In the genomic region with DNA sequence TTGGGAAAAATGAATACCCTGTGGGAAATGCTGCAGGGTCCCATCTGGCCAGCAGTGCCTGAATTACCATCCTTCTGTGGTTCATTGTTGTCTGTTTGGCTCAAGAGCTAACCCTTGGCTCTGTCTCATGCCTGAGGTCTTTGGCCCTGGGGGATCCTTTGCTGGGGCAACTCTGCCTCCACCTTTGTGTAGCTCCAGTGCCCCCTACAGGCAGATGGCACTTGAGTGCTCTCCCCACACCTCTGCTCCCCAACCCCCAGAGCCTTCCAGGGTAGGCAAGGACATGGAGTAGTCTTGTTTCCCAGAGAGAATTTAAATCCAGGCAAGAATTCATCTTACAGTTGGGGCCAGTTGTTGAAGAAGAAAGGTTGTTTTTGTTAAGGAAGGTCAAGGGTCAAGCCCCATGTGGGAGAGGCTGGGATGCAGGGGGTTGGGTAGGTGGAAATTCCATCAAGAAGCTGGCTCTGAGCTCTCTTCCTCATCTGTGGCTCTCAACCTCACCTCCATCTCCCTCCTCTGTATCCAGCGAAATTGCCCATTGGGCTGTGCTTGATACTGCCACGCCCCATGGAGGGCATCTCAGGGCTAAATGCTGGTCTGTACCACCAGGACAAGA, we compare ENCODE assay signal across 8 cellular contexts. TPM values are rescaled to one million over a fixed set of nuclear protein-coding genes. Genes with fewer than 3 reads are reported as not detected.
DNase-seq lines count a peak whose midpoint lies in the region; ATAC-seq, FAIRE-seq and TF ChIP-seq lines count a peak whose summit lies in the region.

No MANE protein-coding gene starts in this region.

- H3K27me3 ChIP-seq in IMR-90 (ENCODE audit: control insufficient read depth, insufficient read depth, low read length) = peaks cover 5% of the 10 kb centered on the region
- H3K27me3 ChIP-seq in WERI-Rb-1 (ENCODE audit: insufficient read depth, low read depth, severe bottlenecking) = no peaks in the 10 kb centered on the region
- H3K27me3 ChIP-seq in mesendoderm (ENCODE audit: insufficient read depth, low read length, poor library complexity) = no peaks in the 10 kb centered on the region

- H3K9me1 ChIP-seq in IMR-90 (ENCODE audit: insufficient read depth, low read length) = no peaks in the 10 kb centered on the region

- H3K27ac ChIP-seq in IMR-90 (ENCODE audit: insufficient read depth, low read length) (no peak overlapping the region), WERI-Rb-1 (no peak overlapping the region), mesendoderm (ENCODE audit: low read depth, low read length) (no peak overlapping the region)

- no peak overlapping the region for H3K56ac ChIP-seq in IMR-90 (ENCODE audit: extremely low read depth, insufficient read depth, low read length)
- no peak overlapping the region for H3K56ac ChIP-seq in mesendoderm (ENCODE audit: low read length)

- no CpG with 5 or more reads among the region's 2 CpGs for WGBS in IMR-90 (ENCODE audit: extremely low coverage in 2 of 2, insufficient read length in 1 of 2), 2 experiments
- WGBS in mesendoderm (ENCODE audit: extremely low coverage, insufficient coverage, low lambda C conversion rate) = no CpG with 5 or more reads among the region's 2 CpGs

- no peak for TF ChIP-seq POLR2A in IMR-90 (IDR thresholded peaks at IDR 0.05; ENCODE audit: low read depth, low read length)

- H3K14ac ChIP-seq in IMR-90 (replicated peaks; ENCODE audit: low read depth, low read length) = no peak overlapping the region

- H4K8ac ChIP-seq in IMR-90 (ENCODE audit: low read depth in 2 of 2, low read length in 2 of 2) = no peak overlapping the region
- no peak overlapping the region for H4K8ac ChIP-seq in mesendoderm (ENCODE audit: low read depth, low read length)

- H3K4me3 ChIP-seq in IMR-90 (ENCODE audit: insufficient read depth, low read depth, low read length) (no peak overlapping the region), WERI-Rb-1 (ENCODE audit: low read depth, low read length) (no peak overlapping the region), mesendoderm (ENCODE audit: low read length) (no peak overlapping the region)

- no peak overlapping the region for H2BK20ac ChIP-seq in IMR-90 (ENCODE audit: low read depth, low read length)

- BruUV-seq in IMR-90 (replicated peaks; lab: Mats Ljungman, UMichigan) = no TSS peak

- H3K4me3 Mint-ChIP-seq in stimulated activated naive B cell treated with anti-CD40 and anti-IgM and Interleukin-4, amounts not matched to agents 10 μg/mL and 1 μg/mL and 100 μg/mL, for 72 hours = no peak overlapping the region

- H4K20me1 ChIP-seq in IMR-90 (ENCODE audit: insufficient read depth, low read length) = no peaks in the 10 kb centered on the region

- H3K9ac ChIP-seq in IMR-90 (ENCODE audit: low read depth, low read length) = no peak overlapping the region
- H3K9ac ChIP-seq in mesendoderm (ENCODE audit: low read length) = no peak overlapping the region

- peaks cover 4 to 15% of the 10 kb centered on the region in 2 donors for H3K36me3 Mint-ChIP-seq in stimulated activated naive B cell treated with anti-CD40 and anti-IgM and Interleukin-4, amounts not matched to agents 10 μg/mL and 1 μg/mL and 100 μg/mL, for 72 hours

- dilution Hi-C loops in IMR-90 (cut with HindIII; ENCODE audit: low sequenced_read_pairs, unreplicated experiment) = no loop called here

- peaks cover 7 to 15% of the 10 kb centered on the region in 2 donors for H3K4me1 Mint-ChIP-seq in stimulated activated naive B cell treated with anti-CD40 and anti-IgM and Interleukin-4, amounts not matched to agents 10 μg/mL and 1 μg/mL and 100 μg/mL, for 72 hours

- H2BK5ac ChIP-seq in IMR-90 (ENCODE audit: low read depth, low read length, poor library complexity, severe bottlenecking) = no peak overlapping the region
- no peak overlapping the region for H2BK5ac ChIP-seq in mesendoderm (ENCODE audit: low read length)

- H3K9me3 ChIP-seq in IMR-90 (ENCODE audit: control insufficient read depth, insufficient read depth, low read length) = no peaks in the 10 kb centered on the region
- no peaks in the 10 kb centered on the region for H3K9me3 ChIP-seq in WERI-Rb-1 (ENCODE audit: severe bottlenecking)

- H3K27me3 Mint-ChIP-seq in stimulated activated naive B cell treated with anti-CD40 and anti-IgM and Interleukin-4, amounts not matched to agents 10 μg/mL and 1 μg/mL and 100 μg/mL, for 72 hours = no peaks in the 10 kb centered on the region

- H2BK15ac ChIP-seq in IMR-90 (ENCODE audit: low read depth, low read length) (no peak overlapping the region), mesendoderm (replicated peaks; ENCODE audit: low read depth) (no peak overlapping the region)

- no peak for FAIRE-seq in RCC 7860 (lab: Jason Lieb, UNC)

- H3K23ac ChIP-seq in IMR-90 (ENCODE audit: low read depth, low read length) = no peak overlapping the region
- no peak overlapping the region for H3K23ac ChIP-seq in mesendoderm (ENCODE audit: low read length)

- CTCF ChIA-PET in GM10248 (lab: Yijun Ruan, JAX) = interaction anchor here (0.8 to 5.9 kb wide), 50 partner anchors 10 to 973 kb away, joined by 3 to 115 read pairs (median 4); a partner anchor contains a TSS
- CTCF ChIA-PET in IMR-90 (lab: Yijun Ruan, JAX) = no interaction called here

- ATAC-seq in IMR-90 (ENCODE audit: low read depth) = peak; percentile 48
- ATAC-seq in stimulated activated naive B cell treated with anti-CD40 and anti-IgM and Interleukin-4, amounts not matched to agents 10 μg/mL and 1 μg/mL and 100 μg/mL, for 72 hours (replicated peaks) = peak; percentile 100

- H4K91ac ChIP-seq in IMR-90 (ENCODE audit: insufficient read depth, low read depth, low read length) = no peak overlapping the region

- no peak overlapping the region for H2AFZ ChIP-seq in IMR-90 (replicated peaks; ENCODE audit: low read length, poor library complexity)

- no peak overlapping the region for H3K27ac Mint-ChIP-seq in stimulated activated naive B cell treated with anti-CD40 and anti-IgM and Interleukin-4, amounts not matched to agents 10 μg/mL and 1 μg/mL and 100 μg/mL, for 72 hours

- H3K18ac ChIP-seq in IMR-90 (ENCODE audit: low read depth, low read length) (no peak overlapping the region), mesendoderm (ENCODE audit: low read length) (no peak overlapping the region)

- H2AK5ac ChIP-seq in IMR-90 (ENCODE audit: low read depth, low read length) (no peak overlapping the region), mesendoderm (ENCODE audit: low read length) (no peak overlapping the region)

- H3K36me3 ChIP-seq in IMR-90 (ENCODE audit: control insufficient read depth, insufficient read depth, low read length) (no peaks in the 10 kb centered on the region), WERI-Rb-1 (no peaks in the 10 kb centered on the region), mesendoderm (ENCODE audit: control insufficient read depth, insufficient read depth, low read length) (no peaks in the 10 kb centered on the region)

- no peak overlapping the region for H3K4ac ChIP-seq in IMR-90 (ENCODE audit: low read depth, low read length)
- H3K4ac ChIP-seq in mesendoderm (ENCODE audit: low read depth, low read length) = no peak overlapping the region

- no peaks in the 10 kb centered on the region for H3K79me2 ChIP-seq in mesendoderm (ENCODE audit: control insufficient read depth, insufficient read depth, low read length)

- intact Hi-C loops in IMR-90 (cut with micrococcal nuclease) = no loop called here

- POLR2A ChIA-PET in GM10248 (lab: Yijun Ruan, JAX) (no interaction called here), IMR-90 (lab: Charles Lee; ENCODE audit: unreplicated experiment) (no interaction called here)

- H3K9me3 Mint-ChIP-seq in stimulated activated naive B cell treated with anti-CD40 and anti-IgM and Interleukin-4, amounts not matched to agents 10 μg/mL and 1 μg/mL and 100 μg/mL, for 72 hours = no peaks in the 10 kb centered on the region

- no peaks in the 10 kb centered on the region for H3K4me1 ChIP-seq in IMR-90 (ENCODE audit: control insufficient read depth, insufficient read depth, low read length)
- peaks cover 4% of the 10 kb centered on the region for H3K4me1 ChIP-seq in mesendoderm (ENCODE audit: control insufficient read depth, low read depth, low read length)

- TF ChIP-seq CTCF in GM10248 (IDR thresholded peaks at IDR 0.05; ENCODE audit: control extremely low read depth, extremely low read depth, low read depth, missing control alignments) (peak; percentile 79), IMR-90 (conservative IDR thresholded peaks at IDR 0.05; ENCODE audit: low read depth, low read length) (peak; percentile 36), WERI-Rb-1 (IDR thresholded peaks at IDR 0.05; ENCODE audit: low read depth, low read length) (peak; percentile 86)

- H2BK120ac ChIP-seq in IMR-90 (ENCODE audit: low read depth, low read length) = no peak overlapping the region
- H2BK120ac ChIP-seq in mesendoderm (ENCODE audit: low read depth, low read length) = no peak overlapping the region

- TF ChIP-seq RAD21 in IMR-90 (IDR thresholded peaks at IDR 0.05; ENCODE audit: low read length) = peak; percentile 45

- DNase-seq in GM10248 (ENCODE audit: extremely low spot score) = peak; percentile 86
- no peak for DNase-seq in IMR-90
- DNase-seq in WERI-Rb-1 = peak; percentile 89
- peak; percentile 18 for DNase-seq in cerebellar cortex (ENCODE audit: low spot score)
- peak; percentile 93 for DNase-seq in mesendoderm
- peak; percentile 58 for DNase-seq in stimulated activated naive B cell treated with anti-CD40 and anti-IgM and Interleukin-4, amounts not matched to agents 10 μg/mL and 1 μg/mL and 100 μg/mL, for 72 hours
- no peak for DNase-seq in RCC 7860 (ENCODE audit: low spot score)
- no peak for DNase-seq in NCI-H1092 treated with DMSO at 0.1 percent for 48 hours (lab: John Stamatoyannopoulos, UW)

- H2AK9ac ChIP-seq in IMR-90 (replicated peaks; ENCODE audit: low read depth, low read length, poor library complexity) = no peak overlapping the region

- in situ Hi-C loops in IMR-90 (cut with MboI; ENCODE audit: low sequenced_read_pairs) = no loop called here

- H3K79me1 ChIP-seq in IMR-90 (ENCODE audit: low read depth in 1 of 2, low read length in 2 of 2) (no peaks in the 10 kb centered on the region), mesendoderm (ENCODE audit: low read length) (no peaks in the 10 kb centered on the region)

- H4K5ac ChIP-seq in IMR-90 (ENCODE audit: low read depth, low read length) (no peak overlapping the region), mesendoderm (ENCODE audit: low read length) (no peak overlapping the region)

- no peak overlapping the region for H3K4me2 ChIP-seq in IMR-90 (ENCODE audit: low read depth, low read length)
- H3K4me2 ChIP-seq in mesendoderm (ENCODE audit: low read length) = no peak overlapping the region

TF ChIP-seq in IMR-90, 13 proteins besides CTCF, POLR2A, EP300 and RAD21 (continues in another document):
- TF ChIP-seq MAZ (IDR thresholded peaks at IDR 0.05; ENCODE audit: borderline replicate concordance, low read depth, low read length) = no peak
- TF ChIP-seq SMC3 (IDR thresholded peaks at IDR 0.05; ENCODE audit: low read depth, low read length) = no peak
- no peak for TF ChIP-seq FOS (IDR thresholded peaks at IDR 0.05; ENCODE audit: low read depth, low read length)
- no peak for TF ChIP-seq MXI1 (IDR thresholded peaks at IDR 0.05; ENCODE audit: borderline replicate concordance, low read depth, low read length)

RNA-seq across cellular contexts. Expression of a gene that starts 44.2 kb away (rescaled TPM):
- total RNA-seq in IMR-90 (2012; rRNA removed) = not detected in 2 replicates
- polyA plus RNA-seq in IMR-90 (2012; rRNA removed) = not detected in 2 replicates
- polyA plus RNA-seq in IMR-90 (2012; cell fraction: cytosol; rRNA removed) = not detected in 2 replicates
- polyA plus RNA-seq in IMR-90 (2012; cell fraction: nucleus; rRNA removed; ENCODE audit: low replicate concordance) = not detected in 2 replicates
- polyA plus RNA-seq in mesendoderm (2013, experiment 1 of 2) = 0.01 TPM
- polyA plus RNA-seq in mesendoderm (2013, experiment 2 of 2) = 0.01 TPM

Comparison
In these comparisons a context has a peak if more than half of its experiments do, and no peak if none do; other contexts are left out.
1. DNase-seq: peak in GM10248 (single experiment), WERI-Rb-1 (single experiment), cerebellar cortex (single experiment), mesendoderm (single experiment) and stimulated activated naive B cell treated with anti-CD40 and anti-IgM and Interleukin-4, amounts not matched to agents 10 μg/mL and 1 μg/mL and 100 μg/mL, for 72 hours (single experiment); none in IMR-90 (single experiment), RCC 7860 (single experiment) and NCI-H1092 treated with DMSO at 0.1 percent for 48 hours (single experiment).
2. CTCF ChIP-seq: peak in every context shown above with its lines; median percentile 86 in WERI-Rb-1; 79 in GM10248; 36 in IMR-90.